In genomic region chr1:112509660-112510178, GRCh38 we compare ENCODE assay signal across 10 cellular contexts. TPM values are rescaled to one million over a fixed set of nuclear protein-coding genes. Genes with fewer than 3 reads are reported as not detected.
DNase-seq lines count a peak whose midpoint lies in the region; ATAC-seq and TF ChIP-seq lines count a peak whose summit lies in the region.
"Had no signal": no experiment of that assay in that cellular context is flagged by ENCODE, and none has a peak within 500 bp of the region (broad histone marks: within the 10 kb centered on the region; RNA-seq: fewer than 3 reads in every experiment).

No MANE protein-coding gene starts in this region.

- H3K9me3 Mint-ChIP-seq in Calu3 (ENCODE audit: low read depth, unreplicated experiment) (no peaks in the 10 kb centered on the region), activated B cell treated with CpG ODN at 0.5 μM for 24 hours (no peaks in the 10 kb centered on the region), osteocyte (ENCODE audit: unreplicated experiment) (no peaks in the 10 kb centered on the region)

- CTCF ChIA-PET in Calu3 (lab: Charles Lee), result no interaction called here
- CTCF ChIA-PET in activated B cell treated with CpG ODN at 0.5 μM for 24 hours (lab: Charles Lee), result no interaction called here

- peak overlapping the region; percentile 16 for H3K27ac Mint-ChIP-seq in Calu3 (ENCODE audit: unreplicated experiment)
- H3K27ac Mint-ChIP-seq in activated B cell treated with CpG ODN at 0.5 μM for 24 hours, result no peak overlapping the region
- no peak overlapping the region for H3K27ac Mint-ChIP-seq in osteocyte (ENCODE audit: unreplicated experiment)

- DNase-seq in Calu3 (no peak), activated B cell treated with CpG ODN at 0.5 μM for 24 hours (no peak), fibroblast of the aortic adventitia (ENCODE audit: low read depth) (no peak), osteocyte (ENCODE audit: extremely low spot score, unreplicated experiment) (no peak), OCI-M2 (lab: John Stamatoyannopoulos, UW; ENCODE audit: unreplicated experiment) (no peak)
- no peak for DNase-seq in stimulated activated CD4-positive, alpha-beta T cell treated with anti-CD3 and anti-CD28 coated beads, Interleukin-4, amount 100 ng/mL, for 4 hours
- DNase-seq: NCI-H1105 treated with DMSO at 0.1 percent for 48 hours, NCI-H774 had no signal

- intact Hi-C loops in Calu3 (cut with micrococcal nuclease; ENCODE audit: unreplicated experiment), result loop anchor here (10.0 kb wide), 1 partner anchor 105 kb away; the partner anchor contains the start of genes CAPZA1 and ST7L
- intact Hi-C loops in activated B cell treated with CpG ODN at 0.5 μM for 24 hours (cut with micrococcal nuclease), result loop anchor here (10.0 kb wide), 1 partner anchor 165 kb away; the partner anchor contains the start of gene MOV10

- H3K36me3 Mint-ChIP-seq in Calu3 (ENCODE audit: insufficient read depth, unreplicated experiment) (peaks cover 17% of the 10 kb centered on the region), activated B cell treated with CpG ODN at 0.5 μM for 24 hours (ENCODE audit: low read depth) (no peaks in the 10 kb centered on the region), osteocyte (ENCODE audit: unreplicated experiment) (no peaks in the 10 kb centered on the region)

- POLR2A ChIA-PET in activated B cell treated with CpG ODN at 0.5 μM for 24 hours (lab: Charles Lee), result no interaction called here

- H3K4me3 ChIP-seq in fibroblast of the aortic adventitia (ENCODE audit: low read depth, low read length), result peak overlapping the region; percentile 3

- no TSS peak for BruUV-seq in Calu3 (replicated peaks; lab: Mats Ljungman, UMichigan)

- TF ChIP-seq CTCF in Calu3 (IDR thresholded peaks at IDR 0.05; ENCODE audit: unreplicated experiment) (no peak), activated B cell treated with CpG ODN at 0.5 μM for 24 hours (IDR thresholded peaks at IDR 0.05) (no peak), fibroblast of the aortic adventitia (IDR thresholded peaks at IDR 0.05; ENCODE audit: insufficient read depth, low read length) (no peak), osteocyte (IDR thresholded peaks at IDR 0.05) (no peak)

- H3K4me1 Mint-ChIP-seq in Calu3 (ENCODE audit: low read depth, unreplicated experiment) (no peaks in the 10 kb centered on the region), activated B cell treated with CpG ODN at 0.5 μM for 24 hours (peaks cover 36% of the 10 kb centered on the region), osteocyte (ENCODE audit: unreplicated experiment) (peaks cover 30% of the 10 kb centered on the region)

- H3K27me3 Mint-ChIP-seq in Calu3 (ENCODE audit: unreplicated experiment) (peaks cover 17% of the 10 kb centered on the region), activated B cell treated with CpG ODN at 0.5 μM for 24 hours (peaks cover 5% of the 10 kb centered on the region), osteocyte (ENCODE audit: unreplicated experiment) (peaks cover 3% of the 10 kb centered on the region)

- no peak for ATAC-seq in activated B cell treated with CpG ODN at 0.5 μM for 24 hours (ENCODE audit: low read depth)
- no peak for ATAC-seq in HG03378 (IDR thresholded peaks at IDR 0.05; ENCODE audit: unreplicated experiment)
- ATAC-seq in GM18502 (IDR thresholded peaks at IDR 0.05; ENCODE audit: poor library complexity, unreplicated experiment), result no peak

- H3K4me3 Mint-ChIP-seq in Calu3 (ENCODE audit: low read depth, unreplicated experiment) (peak overlapping the region; percentile 69), activated B cell treated with CpG ODN at 0.5 μM for 24 hours (peak overlapping the region; percentile 65), osteocyte (ENCODE audit: unreplicated experiment) (peak overlapping the region; percentile 57)

RNA-seq across cellular contexts. Expression of gene WNT2B, which starts 1.0 kb away (rescaled TPM):
- total RNA-seq in Calu3 (2022), result 5.8 and 6.7 TPM in 2 replicates
- 1.0 and 1.4 TPM in 2 replicates for total RNA-seq in activated B cell treated with CpG ODN at 0.5 μM for 24 hours
- total RNA-seq in fibroblast of the aortic adventitia (ENCODE audit: low replicate concordance), result 1.8 and 2.4 TPM in 2 replicates
- total RNA-seq in osteocyte, result 2.3 TPM in 2 replicates
